In the genomic region with DNA sequence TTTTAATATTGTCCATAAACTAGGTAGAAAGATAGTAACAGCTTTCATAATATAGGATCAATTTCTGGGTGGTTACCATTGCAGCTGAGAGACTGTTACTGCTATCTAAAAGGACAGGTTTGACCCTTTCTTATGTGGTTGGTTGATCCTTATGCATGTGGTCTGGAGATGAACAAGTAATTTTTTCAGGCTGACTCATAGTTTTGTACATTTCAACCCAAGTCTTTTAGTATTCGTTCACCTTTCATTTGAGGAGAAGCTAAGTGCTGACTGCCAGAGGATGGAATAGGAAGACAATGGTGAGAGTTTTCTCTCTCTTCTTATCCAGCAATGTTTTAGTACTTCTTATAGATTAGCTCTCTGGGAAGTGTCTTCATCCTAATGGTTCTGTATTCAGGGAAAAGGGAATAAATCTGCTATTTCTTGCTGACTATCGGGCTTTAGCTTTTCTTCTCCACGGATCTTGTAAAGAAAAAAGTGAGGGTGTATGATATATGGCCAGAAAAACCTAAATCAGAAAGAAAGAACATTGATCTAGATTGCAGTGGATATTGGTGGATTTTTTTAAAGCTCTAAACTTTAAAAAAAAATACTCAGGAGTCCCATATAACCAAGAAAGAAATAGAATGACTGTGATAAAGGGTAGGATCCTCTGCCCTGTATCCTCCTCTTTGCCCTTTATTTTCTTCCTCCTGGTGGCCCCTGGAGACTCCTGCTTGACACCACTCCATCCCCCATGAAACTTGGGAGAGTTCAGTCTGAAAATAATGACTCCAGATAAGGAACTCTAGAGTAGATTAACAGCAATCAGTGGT, we compare ENCODE assay signal across 1 cellular context.
A peak's percentile ranks its signal among the peaks of the same experiment; 100 is the strongest.
TF ChIP-seq lines count a peak whose summit lies in the region.

No MANE protein-coding gene starts in this region.

TF ChIP-seq in K562, 482 proteins besides CTCF, POLR2A, EP300 and RAD21 (continued from another document and continues in another):
- TF ChIP-seq, protein P1, sequence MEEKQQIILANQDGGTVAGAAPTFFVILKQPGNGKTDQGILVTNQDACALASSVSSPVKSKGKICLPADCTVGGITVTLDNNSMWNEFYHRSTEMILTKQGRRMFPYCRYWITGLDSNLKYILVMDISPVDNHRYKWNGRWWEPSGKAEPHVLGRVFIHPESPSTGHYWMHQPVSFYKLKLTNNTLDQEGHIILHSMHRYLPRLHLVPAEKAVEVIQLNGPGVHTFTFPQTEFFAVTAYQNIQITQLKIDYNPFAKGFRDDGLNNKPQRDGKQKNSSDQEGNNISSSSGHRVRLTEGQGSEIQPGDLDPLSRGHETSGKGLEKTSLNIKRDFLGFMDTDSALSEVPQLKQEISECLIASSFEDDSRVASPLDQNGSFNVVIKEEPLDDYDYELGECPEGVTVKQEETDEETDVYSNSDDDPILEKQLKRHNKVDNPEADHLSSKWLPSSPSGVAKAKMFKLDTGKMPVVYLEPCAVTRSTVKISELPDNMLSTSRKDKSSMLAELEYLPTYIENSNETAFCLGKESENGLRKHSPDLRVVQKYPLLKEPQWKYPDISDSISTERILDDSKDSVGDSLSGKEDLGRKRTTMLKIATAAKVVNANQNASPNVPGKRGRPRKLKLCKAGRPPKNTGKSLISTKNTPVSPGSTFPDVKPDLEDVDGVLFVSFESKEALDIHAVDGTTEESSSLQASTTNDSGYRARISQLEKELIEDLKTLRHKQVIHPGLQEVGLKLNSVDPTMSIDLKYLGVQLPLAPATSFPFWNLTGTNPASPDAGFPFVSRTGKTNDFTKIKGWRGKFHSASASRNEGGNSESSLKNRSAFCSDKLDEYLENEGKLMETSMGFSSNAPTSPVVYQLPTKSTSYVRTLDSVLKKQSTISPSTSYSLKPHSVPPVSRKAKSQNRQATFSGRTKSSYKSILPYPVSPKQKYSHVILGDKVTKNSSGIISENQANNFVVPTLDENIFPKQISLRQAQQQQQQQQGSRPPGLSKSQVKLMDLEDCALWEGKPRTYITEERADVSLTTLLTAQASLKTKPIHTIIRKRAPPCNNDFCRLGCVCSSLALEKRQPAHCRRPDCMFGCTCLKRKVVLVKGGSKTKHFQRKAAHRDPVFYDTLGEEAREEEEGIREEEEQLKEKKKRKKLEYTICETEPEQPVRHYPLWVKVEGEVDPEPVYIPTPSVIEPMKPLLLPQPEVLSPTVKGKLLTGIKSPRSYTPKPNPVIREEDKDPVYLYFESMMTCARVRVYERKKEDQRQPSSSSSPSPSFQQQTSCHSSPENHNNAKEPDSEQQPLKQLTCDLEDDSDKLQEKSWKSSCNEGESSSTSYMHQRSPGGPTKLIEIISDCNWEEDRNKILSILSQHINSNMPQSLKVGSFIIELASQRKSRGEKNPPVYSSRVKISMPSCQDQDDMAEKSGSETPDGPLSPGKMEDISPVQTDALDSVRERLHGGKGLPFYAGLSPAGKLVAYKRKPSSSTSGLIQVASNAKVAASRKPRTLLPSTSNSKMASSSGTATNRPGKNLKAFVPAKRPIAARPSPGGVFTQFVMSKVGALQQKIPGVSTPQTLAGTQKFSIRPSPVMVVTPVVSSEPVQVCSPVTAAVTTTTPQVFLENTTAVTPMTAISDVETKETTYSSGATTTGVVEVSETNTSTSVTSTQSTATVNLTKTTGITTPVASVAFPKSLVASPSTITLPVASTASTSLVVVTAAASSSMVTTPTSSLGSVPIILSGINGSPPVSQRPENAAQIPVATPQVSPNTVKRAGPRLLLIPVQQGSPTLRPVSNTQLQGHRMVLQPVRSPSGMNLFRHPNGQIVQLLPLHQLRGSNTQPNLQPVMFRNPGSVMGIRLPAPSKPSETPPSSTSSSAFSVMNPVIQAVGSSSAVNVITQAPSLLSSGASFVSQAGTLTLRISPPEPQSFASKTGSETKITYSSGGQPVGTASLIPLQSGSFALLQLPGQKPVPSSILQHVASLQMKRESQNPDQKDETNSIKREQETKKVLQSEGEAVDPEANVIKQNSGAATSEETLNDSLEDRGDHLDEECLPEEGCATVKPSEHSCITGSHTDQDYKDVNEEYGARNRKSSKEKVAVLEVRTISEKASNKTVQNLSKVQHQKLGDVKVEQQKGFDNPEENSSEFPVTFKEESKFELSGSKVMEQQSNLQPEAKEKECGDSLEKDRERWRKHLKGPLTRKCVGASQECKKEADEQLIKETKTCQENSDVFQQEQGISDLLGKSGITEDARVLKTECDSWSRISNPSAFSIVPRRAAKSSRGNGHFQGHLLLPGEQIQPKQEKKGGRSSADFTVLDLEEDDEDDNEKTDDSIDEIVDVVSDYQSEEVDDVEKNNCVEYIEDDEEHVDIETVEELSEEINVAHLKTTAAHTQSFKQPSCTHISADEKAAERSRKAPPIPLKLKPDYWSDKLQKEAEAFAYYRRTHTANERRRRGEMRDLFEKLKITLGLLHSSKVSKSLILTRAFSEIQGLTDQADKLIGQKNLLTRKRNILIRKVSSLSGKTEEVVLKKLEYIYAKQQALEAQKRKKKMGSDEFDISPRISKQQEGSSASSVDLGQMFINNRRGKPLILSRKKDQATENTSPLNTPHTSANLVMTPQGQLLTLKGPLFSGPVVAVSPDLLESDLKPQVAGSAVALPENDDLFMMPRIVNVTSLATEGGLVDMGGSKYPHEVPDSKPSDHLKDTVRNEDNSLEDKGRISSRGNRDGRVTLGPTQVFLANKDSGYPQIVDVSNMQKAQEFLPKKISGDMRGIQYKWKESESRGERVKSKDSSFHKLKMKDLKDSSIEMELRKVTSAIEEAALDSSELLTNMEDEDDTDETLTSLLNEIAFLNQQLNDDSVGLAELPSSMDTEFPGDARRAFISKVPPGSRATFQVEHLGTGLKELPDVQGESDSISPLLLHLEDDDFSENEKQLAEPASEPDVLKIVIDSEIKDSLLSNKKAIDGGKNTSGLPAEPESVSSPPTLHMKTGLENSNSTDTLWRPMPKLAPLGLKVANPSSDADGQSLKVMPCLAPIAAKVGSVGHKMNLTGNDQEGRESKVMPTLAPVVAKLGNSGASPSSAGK (IDR thresholded peaks at IDR 0.05): no peak
- TF ChIP-seq MBD2 (IDR thresholded peaks at IDR 0.05; ENCODE audit: borderline replicate concordance, low read depth) (peak; percentile 92), NCOA1 (IDR thresholded peaks at IDR 0.05; ENCODE audit: low read depth) (no peak), BMI1 (IDR thresholded peaks at IDR 0.05; ENCODE audit: low read length) (no peak), ZBTB49 (CRISPR knock-in tag; IDR thresholded peaks at IDR 0.05; ENCODE audit: borderline replicate concordance) (no peak), NFRKB (IDR thresholded peaks at IDR 0.05; ENCODE audit: low read depth) (peak; percentile 41), ELF1 (tag; IDR thresholded peaks at IDR 0.05) (no peak; the same call in 1 of the 2 replicates), JUND (IDR thresholded peaks at IDR 0.05; ENCODE audit: borderline replicate concordance, low read depth, low read length) (peak; percentile 98), JUND (tag; IDR thresholded peaks at IDR 0.05; ENCODE audit: borderline replicate concordance, low read depth, low read length) (peak; percentile 98; the same call in 2 of the 3 replicates), CSDE1 (IDR thresholded peaks at IDR 0.05) (peak in 1 of 2 experiments; percentile 64; a peak in 1 of 4 replicates), HLTF (IDR thresholded peaks at IDR 0.05) (peak; percentile 54; the same call in 1 of the 2 replicates), CBX2 (IDR thresholded peaks at IDR 0.05; ENCODE audit: insufficient read depth, low read length, poor library complexity, severe bottlenecking) (no peak), ZNF184 (CRISPR knock-in tag; IDR thresholded peaks at IDR 0.05) (no peak), JUNB (CRISPR knock-in tag; conservative IDR thresholded peaks at IDR 0.05) (peak; percentile 55; the same call in 1 of the 2 replicates), RBM39 (optimal IDR thresholded peaks at IDR 0.05; ENCODE audit: low read depth, low read length) (no peak), CCNT2 (IDR thresholded peaks at IDR 0.05; ENCODE audit: borderline replicate concordance, extremely low read depth, insufficient read length, low read depth, low read length) (peak; percentile 84), KDM2B (CRISPR knock-in tag; IDR thresholded peaks at IDR 0.05) (no peak), PHF8 (IDR thresholded peaks at IDR 0.05; ENCODE audit: borderline replicate concordance, low read length) (peak; percentile 37; the same call in 1 of the 2 replicates), MEF2D (tag; conservative IDR thresholded peaks at IDR 0.05; ENCODE audit: low read depth) (no peak), ZBTB17 (CRISPR knock-in tag; IDR thresholded peaks at IDR 0.05) (no peak; the same call in 1 of the 2 replicates), ZNF785 (CRISPR knock-in tag; IDR thresholded peaks at IDR 0.05) (no peak), REST (CRISPR knock-in tag; IDR thresholded peaks at IDR 0.05; ENCODE audit: low read depth) (no peak), HNRNPLL (IDR thresholded peaks at IDR 0.05; ENCODE audit: low read depth, low read length, poor library complexity, severe bottlenecking) (no peak), DLX4 (CRISPR knock-in tag; IDR thresholded peaks at IDR 0.05) (no peak), XRCC4 (IDR thresholded peaks at IDR 0.05; ENCODE audit: extremely low read depth, insufficient read depth, insufficient read length) (no peak), SIN3A (IDR thresholded peaks at IDR 0.05; ENCODE audit: borderline replicate concordance in 2 of 2, control insufficient read depth in 1 of 2, low read depth in 2 of 2, low read length in 2 of 2) (peak in 1 of 2 experiments; percentile 25; a peak in 1 of 4 replicates), ATF4 (CRISPR knock-in tag; IDR thresholded peaks at IDR 0.05) (no peak)
- TF ChIP-seq, protein P2, sequence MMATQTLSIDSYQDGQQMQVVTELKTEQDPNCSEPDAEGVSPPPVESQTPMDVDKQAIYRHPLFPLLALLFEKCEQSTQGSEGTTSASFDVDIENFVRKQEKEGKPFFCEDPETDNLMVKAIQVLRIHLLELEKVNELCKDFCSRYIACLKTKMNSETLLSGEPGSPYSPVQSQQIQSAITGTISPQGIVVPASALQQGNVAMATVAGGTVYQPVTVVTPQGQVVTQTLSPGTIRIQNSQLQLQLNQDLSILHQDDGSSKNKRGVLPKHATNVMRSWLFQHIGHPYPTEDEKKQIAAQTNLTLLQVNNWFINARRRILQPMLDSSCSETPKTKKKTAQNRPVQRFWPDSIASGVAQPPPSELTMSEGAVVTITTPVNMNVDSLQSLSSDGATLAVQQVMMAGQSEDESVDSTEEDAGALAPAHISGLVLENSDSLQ (IDR thresholded peaks at IDR 0.05): peak; percentile 63
- TF ChIP-seq, protein P3, sequence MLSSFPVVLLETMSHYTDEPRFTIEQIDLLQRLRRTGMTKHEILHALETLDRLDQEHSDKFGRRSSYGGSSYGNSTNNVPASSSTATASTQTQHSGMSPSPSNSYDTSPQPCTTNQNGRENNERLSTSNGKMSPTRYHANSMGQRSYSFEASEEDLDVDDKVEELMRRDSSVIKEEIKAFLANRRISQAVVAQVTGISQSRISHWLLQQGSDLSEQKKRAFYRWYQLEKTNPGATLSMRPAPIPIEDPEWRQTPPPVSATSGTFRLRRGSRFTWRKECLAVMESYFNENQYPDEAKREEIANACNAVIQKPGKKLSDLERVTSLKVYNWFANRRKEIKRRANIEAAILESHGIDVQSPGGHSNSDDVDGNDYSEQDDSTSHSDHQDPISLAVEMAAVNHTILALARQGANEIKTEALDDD (IDR thresholded peaks at IDR 0.05): peak; percentile 100
- TF ChIP-seq, protein P4, sequence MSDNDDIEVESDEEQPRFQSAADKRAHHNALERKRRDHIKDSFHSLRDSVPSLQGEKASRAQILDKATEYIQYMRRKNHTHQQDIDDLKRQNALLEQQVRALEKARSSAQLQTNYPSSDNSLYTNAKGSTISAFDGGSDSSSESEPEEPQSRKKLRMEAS (CRISPR knock-in tag; IDR thresholded peaks at IDR 0.05): no peak
